Comparison of ENCODE assay signal across 8 cellular contexts in the genomic region with DNA sequence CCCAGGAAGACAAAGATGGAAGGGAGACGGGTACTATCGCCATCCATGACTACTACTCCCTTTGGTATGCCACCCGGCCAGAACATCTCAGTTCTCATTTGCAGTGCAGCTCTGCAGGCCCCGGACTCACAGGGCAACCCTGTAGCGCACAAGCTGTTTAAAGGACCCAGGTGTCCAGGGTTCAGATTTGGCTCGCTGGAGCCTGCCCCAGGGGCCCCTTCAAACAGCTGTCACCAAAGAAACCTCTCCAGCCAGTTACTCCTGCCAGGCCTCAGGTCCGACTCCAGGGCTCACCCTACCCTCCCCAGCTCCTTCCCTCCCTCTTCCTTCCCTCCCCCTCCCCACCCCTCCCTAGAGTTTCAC. TPM values are rescaled to one million over a fixed set of nuclear protein-coding genes. Genes with fewer than 3 reads are reported as not detected.
DNase-seq lines count a peak whose midpoint lies in the region; ATAC-seq and TF ChIP-seq lines count a peak whose summit lies in the region.

No MANE protein-coding gene starts in this region.

- H3K23ac ChIP-seq in mesenchymal stem cell (ENCODE audit: low read length in 2 of 2): no peak overlapping the region

- H2AK5ac ChIP-seq in mesenchymal stem cell (ENCODE audit: low read length, severe bottlenecking): peak overlapping the region; percentile 94

- peak overlapping the region; percentile 96 for H4K91ac ChIP-seq in mesenchymal stem cell (ENCODE audit: low read length)

- H3K27me3 Mint-ChIP-seq in activated CD8-positive, alpha-beta memory T cell treated with anti-CD3 and anti-CD28 coated beads, Interleukin-2, amount 10 ng/mL, durations not matched to agents 7 days and 5 days: no peaks in the 10 kb centered on the region
- no peaks in the 10 kb centered on the region for H3K27me3 Mint-ChIP-seq in activated naive CD8-positive, alpha-beta T cell treated with anti-CD3 and anti-CD28 coated beads for 36 hours

- H2BK15ac ChIP-seq in mesenchymal stem cell (ENCODE audit: low read depth, poor library complexity, severe bottlenecking): peak overlapping the region; percentile 65

- intact Hi-C loops in thyroid gland (cut with DNase I): no loop called here

- CTCF ChIA-PET in activated CD8-positive, alpha-beta memory T cell treated with anti-CD3 and anti-CD28 coated beads, Interleukin-2, amount 10 ng/mL, durations not matched to agents 7 days and 5 days (lab: Charles Lee): interaction anchor here (0.6 to 2.9 kb wide), 9 partner anchors 9 to 1357 kb away, joined by 3 to 12 read pairs (median 5); partner anchors contain the start of genes MLF2, PTMS and ZNF384

- H3K4me1 ChIP-seq in mesenchymal stem cell (ENCODE audit: control insufficient read depth, insufficient read depth, low read depth, low read length) (peaks cover 21% of the 10 kb centered on the region), thyroid gland (peaks cover 23 to 34% of the 10 kb centered on the region in 2 donors)

- H3K9me3 Mint-ChIP-seq in activated CD8-positive, alpha-beta memory T cell treated with anti-CD3 and anti-CD28 coated beads, Interleukin-2, amount 10 ng/mL, durations not matched to agents 7 days and 5 days (ENCODE audit: low read depth): no peaks in the 10 kb centered on the region
- H3K9me3 Mint-ChIP-seq in activated naive CD8-positive, alpha-beta T cell treated with anti-CD3 and anti-CD28 coated beads for 36 hours: no peaks in the 10 kb centered on the region

- H2BK120ac ChIP-seq in mesenchymal stem cell (ENCODE audit: low read depth, low read length): peak overlapping the region; percentile 100

- no peak for DNase-seq in activated CD8-positive, alpha-beta memory T cell treated with anti-CD3 and anti-CD28 coated beads, Interleukin-2, amount 10 ng/mL, durations not matched to agents 7 days and 5 days
- no peak for DNase-seq in activated CD8-positive, alpha-beta memory T cell treated with anti-CD3 and anti-CD28 coated beads, Interleukin-2, amount 50 U/mL, for 4 hours
- no peak for DNase-seq in activated naive CD8-positive, alpha-beta T cell treated with anti-CD3 and anti-CD28 coated beads for 36 hours
- DNase-seq in mesenchymal stem cell (no peak), thyroid gland (no peak), NCI-H446 (lab: John Stamatoyannopoulos, UW) (no peak), HuH-7.5 (ENCODE audit: low spot score) (no peak)

- TF ChIP-seq CTCF in thyroid gland (IDR thresholded peaks at IDR 0.05): no peak

- H2BK12ac ChIP-seq in mesenchymal stem cell (ENCODE audit: low read length in 2 of 2): peak overlapping the region; percentile 46 to 97

- H3K14ac ChIP-seq in mesenchymal stem cell (ENCODE audit: low read length in 2 of 2): no peak overlapping the region

- H3K9ac ChIP-seq in mesenchymal stem cell (ENCODE audit: low read length): peak overlapping the region; percentile 87

- peak overlapping the region; percentile 54 for H3K4me2 ChIP-seq in mesenchymal stem cell (ENCODE audit: low read length, poor library complexity, severe bottlenecking)

- H3K4me1 Mint-ChIP-seq in activated CD8-positive, alpha-beta memory T cell treated with anti-CD3 and anti-CD28 coated beads, Interleukin-2, amount 10 ng/mL, durations not matched to agents 7 days and 5 days: peaks cover 39% of the 10 kb centered on the region
- peaks cover 34% of the 10 kb centered on the region for H3K4me1 Mint-ChIP-seq in activated naive CD8-positive, alpha-beta T cell treated with anti-CD3 and anti-CD28 coated beads for 36 hours

- no peak overlapping the region for H2AFZ ChIP-seq in mesenchymal stem cell (ENCODE audit: low read depth, low read length)

- no peak for TF ChIP-seq POLR2A in thyroid gland (IDR thresholded peaks at IDR 0.05)

- H3K36me3 ChIP-seq in mesenchymal stem cell (ENCODE audit: control insufficient read depth in 1 of 2, insufficient read depth in 2 of 2, low read depth in 1 of 2, low read length in 2 of 2): no peaks in the 10 kb centered on the region
- no peaks in the 10 kb centered on the region for H3K36me3 ChIP-seq in thyroid gland

- WGBS in mesenchymal stem cell: 57% methylated on average over 7 of the region's 7 CpGs
- WGBS in thyroid gland, 2 donors: 24 to 43% methylated on average over 7 of the region's 7 CpGs

- H3K27me3 ChIP-seq in mesenchymal stem cell (ENCODE audit: control insufficient read depth in 1 of 2, insufficient read depth in 1 of 2, low read length in 2 of 2): no peaks in the 10 kb centered on the region
- H3K27me3 ChIP-seq in thyroid gland: no peaks in the 10 kb centered on the region

- H3K4me3 Mint-ChIP-seq in activated CD8-positive, alpha-beta memory T cell treated with anti-CD3 and anti-CD28 coated beads, Interleukin-2, amount 10 ng/mL, durations not matched to agents 7 days and 5 days: peak overlapping the region; percentile 4
- H3K4me3 Mint-ChIP-seq in activated naive CD8-positive, alpha-beta T cell treated with anti-CD3 and anti-CD28 coated beads for 36 hours: peak overlapping the region; percentile 40

- H3K9me3 ChIP-seq in mesenchymal stem cell (ENCODE audit: control insufficient read depth, low read length) (no peaks in the 10 kb centered on the region), thyroid gland (no peaks in the 10 kb centered on the region)

- peak overlapping the region; percentile 27 to 70 for H3K4me3 ChIP-seq in mesenchymal stem cell (ENCODE audit: insufficient read depth in 1 of 2, low read depth in 1 of 2, low read length in 2 of 2)
- no peak overlapping the region for H3K4me3 ChIP-seq in thyroid gland (replicated peaks in 1 of 3)

- no peaks in the 10 kb centered on the region for H3K36me3 Mint-ChIP-seq in activated CD8-positive, alpha-beta memory T cell treated with anti-CD3 and anti-CD28 coated beads, Interleukin-2, amount 10 ng/mL, durations not matched to agents 7 days and 5 days
- H3K36me3 Mint-ChIP-seq in activated naive CD8-positive, alpha-beta T cell treated with anti-CD3 and anti-CD28 coated beads for 36 hours: no peaks in the 10 kb centered on the region

- H3K79me1 ChIP-seq in mesenchymal stem cell (replicated peaks; ENCODE audit: low read length, poor library complexity, severe bottlenecking): no peaks in the 10 kb centered on the region

- H4K8ac ChIP-seq in mesenchymal stem cell (ENCODE audit: low read length): peak overlapping the region; percentile 100

- peak overlapping the region; percentile 86 for H2BK5ac ChIP-seq in mesenchymal stem cell (ENCODE audit: low read depth, low read length, poor library complexity, severe bottlenecking)

- H3K4ac ChIP-seq in mesenchymal stem cell (ENCODE audit: low read depth in 1 of 2, low read length in 2 of 2): peak overlapping the region; percentile 77 to 86

- H3K18ac ChIP-seq in mesenchymal stem cell (ENCODE audit: low read depth in 1 of 2, low read length in 2 of 2): peak overlapping the region; percentile 94 to 97

- ATAC-seq in activated CD8-positive, alpha-beta memory T cell treated with anti-CD3 and anti-CD28 coated beads, Interleukin-2, amount 10 ng/mL, durations not matched to agents 7 days and 5 days: peak; percentile 1
- no peak for ATAC-seq in HG03139 (IDR thresholded peaks at IDR 0.05; ENCODE audit: unreplicated experiment)

- H3K27ac ChIP-seq in mesenchymal stem cell (ENCODE audit: low read length, poor library complexity, severe bottlenecking): peak overlapping the region; percentile 99
- H3K27ac ChIP-seq in thyroid gland: peak overlapping the region; percentile 90 to 98 (median 97)

- H3K27ac Mint-ChIP-seq in activated CD8-positive, alpha-beta memory T cell treated with anti-CD3 and anti-CD28 coated beads, Interleukin-2, amount 10 ng/mL, durations not matched to agents 7 days and 5 days: peak overlapping the region; percentile 85
- H3K27ac Mint-ChIP-seq in activated naive CD8-positive, alpha-beta T cell treated with anti-CD3 and anti-CD28 coated beads for 36 hours: peak overlapping the region; percentile 55

RNA-seq across cellular contexts. Expression of gene CHD4, which starts 5.5 kb away (rescaled TPM):
- total RNA-seq in activated CD8-positive, alpha-beta memory T cell treated with anti-CD3 and anti-CD28 coated beads, Interleukin-2, amount 10 ng/mL, durations not matched to agents 7 days and 5 days: 100 to 1,000 TPM; 288 to 320 TPM
- total RNA-seq in activated naive CD8-positive, alpha-beta T cell treated with anti-CD3 and anti-CD28 coated beads for 36 hours: 100 to 1,000 TPM; 262 to 293 TPM
- 111 TPM for polyA plus RNA-seq in mesenchymal stem cell (2013, experiment 1 of 2)
- 104 TPM for polyA plus RNA-seq in mesenchymal stem cell (2013, experiment 2 of 2)
- 100 to 1,000 TPM; 152 to 337 (median 263) TPM for total RNA-seq in thyroid gland

RNA-seq across cellular contexts. Expression of gene LPAR5, which starts 23.1 kb away (rescaled TPM):
- total RNA-seq in activated CD8-positive, alpha-beta memory T cell treated with anti-CD3 and anti-CD28 coated beads, Interleukin-2, amount 10 ng/mL, durations not matched to agents 7 days and 5 days: 10 to 100 TPM; 15.8 to 18.5 TPM
- total RNA-seq in activated naive CD8-positive, alpha-beta T cell treated with anti-CD3 and anti-CD28 coated beads for 36 hours: 1 to 10 TPM; 7.3 to 7.9 TPM
- polyA plus RNA-seq in mesenchymal stem cell (2013, experiment 1 of 2): 0.03 TPM
- 0.08 TPM for polyA plus RNA-seq in mesenchymal stem cell (2013, experiment 2 of 2)
- total RNA-seq in thyroid gland: 1 to 10 TPM in 3 of 4 donors, under 1 TPM in 1; 0.78 to 8.1 (median 3.5) TPM

RNA-seq across cellular contexts. Expression of gene ACRBP, which starts 34.6 kb away (rescaled TPM):
- 1 to 10 TPM; 1.1 to 2.0 TPM for total RNA-seq in activated CD8-positive, alpha-beta memory T cell treated with anti-CD3 and anti-CD28 coated beads, Interleukin-2, amount 10 ng/mL, durations not matched to agents 7 days and 5 days
- total RNA-seq in activated naive CD8-positive, alpha-beta T cell treated with anti-CD3 and anti-CD28 coated beads for 36 hours: 1 to 10 TPM in 1 of 2 experiments, under 1 TPM in 1; 0.86 to 1.2 TPM
- 0.30 TPM for polyA plus RNA-seq in mesenchymal stem cell (2013, experiment 1 of 2)
- 0.29 TPM for polyA plus RNA-seq in mesenchymal stem cell (2013, experiment 2 of 2)
- total RNA-seq in thyroid gland: 10 to 100 TPM in 2 of 4 donors, 1 to 10 TPM in 2; 8.9 to 11.4 (median 10.4) TPM

RNA-seq across cellular contexts. Expression of gene NOP2, which starts 44.5 kb away (rescaled TPM):
- 100 to 1,000 TPM in 1 of 2 experiments, 10 to 100 TPM in 1; 76.7 to 117 TPM for total RNA-seq in activated CD8-positive, alpha-beta memory T cell treated with anti-CD3 and anti-CD28 coated beads, Interleukin-2, amount 10 ng/mL, durations not matched to agents 7 days and 5 days
- 100 to 1,000 TPM; 151 to 153 TPM for total RNA-seq in activated naive CD8-positive, alpha-beta T cell treated with anti-CD3 and anti-CD28 coated beads for 36 hours
- polyA plus RNA-seq in mesenchymal stem cell (2013, experiment 1 of 2): 20.3 TPM
- polyA plus RNA-seq in mesenchymal stem cell (2013, experiment 2 of 2): 21.3 TPM
- total RNA-seq in thyroid gland: 10 to 100 TPM; 23.0 to 50.8 (median 35.6) TPM

RNA-seq across cellular contexts. Expression of gene ING4, which starts 50.3 kb away (rescaled TPM):
- total RNA-seq in activated CD8-positive, alpha-beta memory T cell treated with anti-CD3 and anti-CD28 coated beads, Interleukin-2, amount 10 ng/mL, durations not matched to agents 7 days and 5 days: 10 to 100 TPM; 26.0 to 26.3 TPM
- 10 to 100 TPM; 10.9 to 11.1 TPM for total RNA-seq in activated naive CD8-positive, alpha-beta T cell treated with anti-CD3 and anti-CD28 coated beads for 36 hours
- 34.2 TPM for polyA plus RNA-seq in mesenchymal stem cell (2013, experiment 1 of 2)
- 32.9 TPM for polyA plus RNA-seq in mesenchymal stem cell (2013, experiment 2 of 2)
- 10 to 100 TPM; 52.7 to 85.1 (median 67.2) TPM for total RNA-seq in thyroid gland

Comparison
In these comparisons a context has a peak if more than half of its experiments do, and no peak if none do; other contexts are left out.
1. H3K4me3 ChIP-seq: peak in mesenchymal stem cell (2 of 2); none in thyroid gland (0 of 3).